27 cellular contexts compared by ENCODE assay signal in the genomic region with DNA sequence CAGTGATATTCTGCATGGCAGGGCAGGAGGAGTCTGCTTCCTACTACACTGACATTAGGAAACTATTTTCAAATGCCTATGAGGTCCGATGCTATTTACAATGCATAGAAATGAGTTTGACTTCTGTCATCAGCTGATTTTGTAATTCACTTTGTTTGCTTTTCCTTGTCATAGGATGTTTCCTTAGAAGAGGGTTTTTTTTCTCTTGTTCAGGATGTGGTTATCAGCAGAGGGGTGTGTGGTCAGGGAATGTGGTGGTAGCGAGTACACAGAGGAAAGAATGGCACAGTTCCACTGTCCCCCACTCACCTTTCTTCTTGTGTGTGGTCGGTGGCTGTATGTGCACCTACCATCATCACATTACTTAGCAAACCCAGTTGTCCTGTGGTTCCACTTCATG.
DNase-seq lines count a peak whose midpoint lies in the region; ATAC-seq and TF ChIP-seq lines count a peak whose summit lies in the region.
"Had no signal": no experiment of that assay in that cellular context is flagged by ENCODE, and none has a peak within 500 bp of the region (broad histone marks: within the 10 kb centered on the region; RNA-seq: fewer than 3 reads in every experiment).

No MANE protein-coding gene starts in this region.

- TF ChIP-seq CTCF in WTC11 (IDR thresholded peaks at IDR 0.05) = no peak
- no peak for TF ChIP-seq CTCF in mucosa of descending colon (IDR thresholded peaks at IDR 0.05)

- no peak overlapping the region for H2BK12ac ChIP-seq in neuronal stem cell (ENCODE audit: low read length)

- no peak overlapping the region for H4K8ac ChIP-seq in neuronal stem cell (ENCODE audit: low read depth, low read length)

- no peak overlapping the region for H4K91ac ChIP-seq in neuronal stem cell (ENCODE audit: low read depth, low read length, poor library complexity)

- no CpG with 5 or more reads among the region's 3 CpGs for whole genome bisulfite sequencing in neuronal stem cell (ENCODE audit: extremely low coverage in 2 of 2, insufficient read length in 2 of 2, insufficient replicate concordance in 1 of 2), 2 donors

- H3K27me3 ChIP-seq in neuronal stem cell (ENCODE audit: control insufficient read depth in 3 of 3, insufficient read depth in 3 of 3, low read depth in 1 of 3, low read length in 3 of 3) = no peaks in the 10 kb centered on the region
- H3K27me3 ChIP-seq: adrenal gland; BLaER1 treated with 17β-estradiol and CSF1 and Interleukin-3, amounts not matched to agents 10 nM and 100 nM; dorsolateral prefrontal cortex; right lobe of liver; spleen had no signal

- no peak overlapping the region for H2AK5ac ChIP-seq in neuronal stem cell (ENCODE audit: low read depth, low read length)

- H3K36me3 ChIP-seq in neuronal stem cell (replicated peaks in 1 of 2; ENCODE audit: control insufficient read depth in 2 of 2, insufficient read depth in 2 of 2, low read length in 2 of 2) (no peaks in the 10 kb centered on the region), mucosa of descending colon (ENCODE audit: low read depth) (no peaks in the 10 kb centered on the region)
- H3K36me3 ChIP-seq: adrenal gland; BLaER1 treated with 17β-estradiol and CSF1 and Interleukin-3, amounts not matched to agents 10 nM and 100 nM; right lobe of liver; spleen; thoracic aorta had no signal

- no peak overlapping the region for H2BK5ac ChIP-seq in neuronal stem cell (ENCODE audit: low read length)

- no peak overlapping the region for H3K18ac ChIP-seq in neuronal stem cell (ENCODE audit: low read length)

- H3K27ac ChIP-seq in neuronal stem cell (replicated peaks; ENCODE audit: low read length) = no peak overlapping the region
- H3K27ac ChIP-seq: adrenal gland; BLaER1 treated with 17β-estradiol and CSF1 and Interleukin-3, amounts not matched to agents 10 nM and 100 nM; dorsolateral prefrontal cortex; right lobe of liver; spleen; thoracic aorta had no signal

- H3K4me3 ChIP-seq in neuronal stem cell (ENCODE audit: low read length in 2 of 2) (no peak overlapping the region), mucosa of descending colon (no peak overlapping the region)
- H3K4me3 ChIP-seq: adrenal gland; BLaER1 treated with 17β-estradiol and CSF1 and Interleukin-3, amounts not matched to agents 10 nM and 100 nM; dorsolateral prefrontal cortex; right lobe of liver; spleen; thoracic aorta had no signal

- H2BK15ac ChIP-seq in neuronal stem cell (ENCODE audit: low read length) = no peak overlapping the region

- ATAC-seq in WTC11 = no peak
- ATAC-seq in mucosa of descending colon = no peak
- ATAC-seq: stimulated activated naive CD8-positive, alpha-beta T cell treated with anti-CD3 and anti-CD28 coated beads, Interleukin-15, amount 100 ng/mL, for 72 hours had no signal

- POLR2A ChIA-PET in WTC11 (lab: Charles Lee) = no interaction called here

- no peak overlapping the region for H3K4me2 ChIP-seq in neuronal stem cell (ENCODE audit: insufficient read depth, low read length, poor library complexity, severe bottlenecking)
- H3K4me2 ChIP-seq: BLaER1 treated with 17β-estradiol and CSF1 and Interleukin-3, amounts not matched to agents 10 nM and 100 nM; SK-N-SH had no signal

- H3K9ac ChIP-seq in neuronal stem cell (ENCODE audit: low read depth, low read length, poor library complexity) = no peak overlapping the region
- H3K9ac ChIP-seq: BLaER1 treated with 17β-estradiol and CSF1 and Interleukin-3, amounts not matched to agents 10 nM and 100 nM; SK-N-SH had no signal

- no peak overlapping the region for H2BK120ac ChIP-seq in neuronal stem cell (ENCODE audit: low read depth, low read length)

- H3K79me1 ChIP-seq in neuronal stem cell (ENCODE audit: low read depth, low read length) = peaks cover 2% of the 10 kb centered on the region

- no peaks in the 10 kb centered on the region; the same call in none of the 2 replicates for H3K36me3 Mint-ChIP-seq in WTC11
- no peaks in the 10 kb centered on the region for H3K36me3 Mint-ChIP-seq in activated T-cell treated with anti-CD3 and anti-CD28 coated beads, Interleukin-2, amount 50 U/mL, for 24 hours (ENCODE audit: low read depth)
- H3K36me3 Mint-ChIP-seq: activated naive CD4-positive, alpha-beta T cell treated with anti-CD3 and anti-CD28 coated beads, Interleukin-2, amount 10 ng/mL, durations not matched to agents 7 days and 5 days; memory B cell had no signal

- H3K4me1 ChIP-seq in neuronal stem cell (ENCODE audit: control insufficient read depth in 2 of 2, insufficient read depth in 1 of 2, low read depth in 1 of 2, low read length in 2 of 2) = peaks cover 3 to 25% of the 10 kb centered on the region in 2 donors
- H3K4me1 ChIP-seq in mucosa of descending colon (ENCODE audit: low read depth) = no peaks in the 10 kb centered on the region
- H3K4me1 ChIP-seq: adrenal gland; BLaER1 treated with 17β-estradiol and CSF1 and Interleukin-3, amounts not matched to agents 10 nM and 100 nM; right lobe of liver; spleen had no signal

- intact Hi-C loops in mucosa of descending colon (cut with DNase I, micrococcal nuclease) = no loop called here

- no peak overlapping the region for H3K4ac ChIP-seq in neuronal stem cell (ENCODE audit: low read length)

- H2AFZ ChIP-seq in neuronal stem cell (ENCODE audit: low read length) = peak overlapping the region; percentile 12

- CTCF ChIA-PET in WTC11 (lab: Charles Lee) = no interaction called here

- H3K9me3 ChIP-seq in neuronal stem cell (replicated peaks in 1 of 2; ENCODE audit: control insufficient read depth in 2 of 2, insufficient read depth in 1 of 2, low read depth in 1 of 2, low read length in 2 of 2) (no peaks in the 10 kb centered on the region), mucosa of descending colon (no peaks in the 10 kb centered on the region)
- H3K9me3 ChIP-seq: adrenal gland; BLaER1 treated with 17β-estradiol and CSF1 and Interleukin-3, amounts not matched to agents 10 nM and 100 nM; right lobe of liver; SK-N-SH; spleen; thoracic aorta had no signal

- H3K23ac ChIP-seq in neuronal stem cell (ENCODE audit: low read depth, low read length, poor library complexity) = no peak overlapping the region

- H3K14ac ChIP-seq in neuronal stem cell (ENCODE audit: low read length) = no peak overlapping the region

- H3K27ac Mint-ChIP-seq in WTC11 = peak overlapping the region; percentile 73; the same call in 1 of the 2 replicates
- no peak overlapping the region for H3K27ac Mint-ChIP-seq in activated T-cell treated with anti-CD3 and anti-CD28 coated beads, Interleukin-2, amount 50 U/mL, for 24 hours
- H3K27ac Mint-ChIP-seq: activated naive CD4-positive, alpha-beta T cell treated with anti-CD3 and anti-CD28 coated beads, Interleukin-2, amount 10 ng/mL, durations not matched to agents 7 days and 5 days; memory B cell; stimulated activated naive CD8-positive, alpha-beta T cell treated with anti-CD3 and anti-CD28 coated beads, Interleukin-15, amount 100 ng/mL, for 72 hours; T-helper 1 cell treated with Interleukin-12 subunit alpha and Interleukin-12 subunit beta and Interleukin-4 antibody, amounts not matched to agents 30 μg/mL and 1 μg/mL, for 36 hours had no signal

- H3K4me3 Mint-ChIP-seq in WTC11 = no peak overlapping the region
- no peak overlapping the region for H3K4me3 Mint-ChIP-seq in activated T-cell treated with anti-CD3 and anti-CD28 coated beads, Interleukin-2, amount 50 U/mL, for 24 hours
- H3K4me3 Mint-ChIP-seq: activated naive CD4-positive, alpha-beta T cell treated with anti-CD3 and anti-CD28 coated beads, Interleukin-2, amount 10 ng/mL, durations not matched to agents 7 days and 5 days; brain; memory B cell; stimulated activated naive CD8-positive, alpha-beta T cell treated with anti-CD3 and anti-CD28 coated beads, Interleukin-15, amount 100 ng/mL, for 72 hours; T-helper 1 cell treated with Interleukin-12 subunit alpha and Interleukin-12 subunit beta and Interleukin-4 antibody, amounts not matched to agents 30 μg/mL and 1 μg/mL, for 36 hours had no signal

- H3K9me3 Mint-ChIP-seq in WTC11 = no peaks in the 10 kb centered on the region
- no peaks in the 10 kb centered on the region for H3K9me3 Mint-ChIP-seq in activated T-cell treated with anti-CD3 and anti-CD28 coated beads, Interleukin-2, amount 50 U/mL, for 24 hours
- H3K9me3 Mint-ChIP-seq: activated naive CD4-positive, alpha-beta T cell treated with anti-CD3 and anti-CD28 coated beads, Interleukin-2, amount 10 ng/mL, durations not matched to agents 7 days and 5 days; brain; T-helper 1 cell treated with Interleukin-12 subunit alpha and Interleukin-12 subunit beta and Interleukin-4 antibody, amounts not matched to agents 30 μg/mL and 1 μg/mL, for 36 hours had no signal

- DNase-seq in HT1080 (ENCODE audit: low read depth) (peak; percentile 61), WTC11 (ENCODE audit: low spot score) (no peak), fibroblast of gingiva (ENCODE audit: low read depth) (peak; percentile 9), neuronal stem cell (ENCODE audit: low spot score) (no peak), mucosa of descending colon (no peak), ureter (ENCODE audit: low spot score) (no peak)
- DNase-seq in activated T-cell treated with anti-CD3 and anti-CD28 coated beads, Interleukin-2, amount 50 U/mL, for 24 hours = no peak
- DNase-seq: activated CD4-positive, alpha-beta T cell treated with anti-CD3 and anti-CD28 coated beads, Interleukin-2, amount 50 U/mL, for 48 hours; activated naive CD4-positive, alpha-beta T cell treated with anti-CD3 and anti-CD28 coated beads, Interleukin-2, amount 10 ng/mL, durations not matched to agents 7 days and 5 days; adrenal gland; DMS79; dorsolateral prefrontal cortex; hypothalamus; NCI-H1092 treated with DMSO at 0.1 percent for 48 hours; NCI-H187 treated with DMSO at 0.1 percent for 48 hours; NCI-H2171 treated with DMSO at 0.1 percent for 48 hours; NCI-H510A treated with DMSO at 0.1 percent for 48 hours; posterior cingulate gyrus; right lobe of liver; SK-N-SH; spleen; stimulated activated naive CD8-positive, alpha-beta T cell treated with anti-CD3 and anti-CD28 coated beads, Interleukin-15, amount 100 ng/mL, for 72 hours had no signal

- H3K27me3 Mint-ChIP-seq in WTC11 (ENCODE audit: low read depth) = no peaks in the 10 kb centered on the region
- H3K27me3 Mint-ChIP-seq in activated T-cell treated with anti-CD3 and anti-CD28 coated beads, Interleukin-2, amount 50 U/mL, for 24 hours = peaks cover 2% of the 10 kb centered on the region
- H3K27me3 Mint-ChIP-seq: activated naive CD4-positive, alpha-beta T cell treated with anti-CD3 and anti-CD28 coated beads, Interleukin-2, amount 10 ng/mL, durations not matched to agents 7 days and 5 days; memory B cell had no signal

- H3K4me1 Mint-ChIP-seq in WTC11 = peaks cover 44% of the 10 kb centered on the region
- H3K4me1 Mint-ChIP-seq in activated T-cell treated with anti-CD3 and anti-CD28 coated beads, Interleukin-2, amount 50 U/mL, for 24 hours (ENCODE audit: low read depth) = no peaks in the 10 kb centered on the region
- H3K4me1 Mint-ChIP-seq: activated naive CD4-positive, alpha-beta T cell treated with anti-CD3 and anti-CD28 coated beads, Interleukin-2, amount 10 ng/mL, durations not matched to agents 7 days and 5 days; memory B cell; stimulated activated naive CD8-positive, alpha-beta T cell treated with anti-CD3 and anti-CD28 coated beads, Interleukin-15, amount 100 ng/mL, for 72 hours had no signal

Comparison
In these comparisons a context has a peak if more than half of its experiments do, and no peak if none do; other contexts are left out.
1. DNase-seq: peak in HT1080 (single experiment) and fibroblast of gingiva (single experiment); none in WTC11 (single experiment), neuronal stem cell (single experiment), mucosa of descending colon (0 of 3), ureter (single experiment) and activated T-cell treated with anti-CD3 and anti-CD28 coated beads, Interleukin-2, amount 50 U/mL, for 24 hours (single experiment).